ENCODE assay signal across 11 cellular contexts in the genomic region with DNA sequence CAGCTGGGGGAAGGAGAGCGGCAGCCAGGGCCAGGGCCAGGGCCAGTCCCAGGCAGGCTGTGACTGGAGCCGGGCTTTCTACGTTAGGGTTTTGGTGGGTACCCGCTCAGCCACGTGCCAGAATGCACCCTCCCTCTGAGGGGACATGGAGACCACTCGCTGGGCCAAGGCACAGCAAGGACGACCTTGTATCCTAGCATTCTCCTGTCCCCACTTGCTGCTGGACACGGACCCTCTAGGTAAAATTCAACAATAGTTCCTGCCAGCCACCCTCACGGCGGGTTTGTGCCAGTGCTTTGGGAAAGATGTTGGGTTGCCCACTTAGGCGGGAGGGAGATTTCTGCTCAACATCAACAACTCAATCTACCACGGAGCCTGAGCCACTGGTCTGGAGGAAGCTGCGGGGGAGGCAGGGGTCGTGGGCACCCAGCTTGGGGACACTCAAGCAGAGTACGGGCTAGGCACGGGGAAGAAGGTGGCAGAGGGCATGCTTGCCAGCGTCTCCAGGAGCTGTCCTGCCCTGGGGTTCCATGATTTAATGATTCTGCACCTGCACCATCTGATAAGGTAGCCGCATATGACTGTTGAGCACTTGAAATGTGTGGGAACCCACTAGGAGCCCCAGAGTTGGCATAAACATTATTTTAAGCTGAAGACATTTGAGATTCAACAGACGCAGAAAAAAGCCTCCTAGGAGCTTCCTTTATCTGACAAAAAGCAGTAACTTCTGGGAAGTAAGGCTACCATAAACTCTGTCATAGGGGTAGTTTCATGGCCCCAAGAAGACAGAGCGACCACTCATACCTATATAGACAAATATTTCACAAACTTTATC. TPM values are rescaled to one million over a fixed set of nuclear protein-coding genes. Genes with fewer than 3 reads are reported as not detected.
DNase-seq lines count a peak whose midpoint lies in the region; ATAC-seq and TF ChIP-seq lines count a peak whose summit lies in the region.
"Had no signal": no experiment of that assay in that cellular context is flagged by ENCODE, and none has a peak within 500 bp of the region (broad histone marks: within the 10 kb centered on the region; RNA-seq: fewer than 3 reads in every experiment).

No MANE protein-coding gene starts in this region.

- H3K36me3 ChIP-seq in HUES6 (ENCODE audit: control insufficient read depth, insufficient read depth, low read length) (no peaks in the 10 kb centered on the region), muscle layer of colon (ENCODE audit: insufficient read depth, low read length) (no peaks in the 10 kb centered on the region), suprapubic skin (no peaks in the 10 kb centered on the region)

- H3K9ac ChIP-seq in HUES6 (ENCODE audit: low read length) (no peak overlapping the region), muscle layer of colon (ENCODE audit: low read length) (no peak overlapping the region)

- H3K27ac ChIP-seq in HUES6 (ENCODE audit: low read depth, low read length) (no peak overlapping the region), dorsolateral prefrontal cortex (peak overlapping the region in 6 of 59 donors; percentile 8 to 32 (median 24)), muscle layer of colon (ENCODE audit: low read depth, low read length) (peak overlapping the region; percentile 65), suprapubic skin (peak overlapping the region; percentile 71)

- TF ChIP-seq CTCF in dorsolateral prefrontal cortex (IDR thresholded peaks at IDR 0.05 in 54 of 56, conservative IDR thresholded peaks at IDR 0.05 in 2 of 56; ENCODE audit: low read depth in 1 of 56, partially characterized antibody in 56 of 56): no peak
- no peak for TF ChIP-seq CTCF in suprapubic skin (IDR thresholded peaks at IDR 0.05)
- no peak for TF ChIP-seq CTCF in GM10266 (IDR thresholded peaks at IDR 0.05; ENCODE audit: control insufficient read depth, insufficient read depth, low read depth, missing control alignments)

- H3K4me1 ChIP-seq in HUES6 (ENCODE audit: control insufficient read depth, insufficient read depth, low read length): peaks cover 44% of the 10 kb centered on the region
- H3K4me1 ChIP-seq in muscle layer of colon (ENCODE audit: insufficient read depth, low read length): peaks cover 47% of the 10 kb centered on the region
- peaks cover 68% of the 10 kb centered on the region for H3K4me1 ChIP-seq in suprapubic skin

- no peaks in the 10 kb centered on the region for H3K9me3 ChIP-seq in HUES6 (ENCODE audit: control insufficient read depth, insufficient read depth, low read depth, low read length)
- H3K9me3 ChIP-seq in muscle layer of colon (ENCODE audit: low read length): no peaks in the 10 kb centered on the region
- H3K9me3 ChIP-seq in suprapubic skin: no peaks in the 10 kb centered on the region

- ATAC-seq in GM21360 (IDR thresholded peaks at IDR 0.05; ENCODE audit: unreplicated experiment): no peak

- intact Hi-C loops in dorsolateral prefrontal cortex (cut with DNase I): no loop called here

- TF ChIP-seq POLR2A in suprapubic skin (IDR thresholded peaks at IDR 0.05): no peak

- peak overlapping the region; percentile 52 for H3K4me3 ChIP-seq in HUES6 (ENCODE audit: low read depth, low read length)
- peak overlapping the region in 51 of 59 donors; percentile 3 to 60 (median 41) for H3K4me3 ChIP-seq in dorsolateral prefrontal cortex
- peak overlapping the region in 1 of 2 donors; percentile 56 for H3K4me3 ChIP-seq in muscle layer of colon (ENCODE audit: low read depth in 1 of 2, low read length in 2 of 2)
- peak overlapping the region; percentile 49 for H3K4me3 ChIP-seq in suprapubic skin

- H3K27me3 ChIP-seq in HUES6 (ENCODE audit: control insufficient read depth, insufficient read depth, low read length): peaks cover 31% of the 10 kb centered on the region
- peaks cover 0 to 15% (median 0%) of the 10 kb centered on the region in 45 donors for H3K27me3 ChIP-seq in dorsolateral prefrontal cortex
- H3K27me3 ChIP-seq in muscle layer of colon (ENCODE audit: control insufficient read depth in 1 of 2, insufficient read depth in 2 of 2, low read length in 2 of 2): no peaks in the 10 kb centered on the region
- H3K27me3 ChIP-seq in suprapubic skin: no peaks in the 10 kb centered on the region

- no peak for TF ChIP-seq EP300 in suprapubic skin (IDR thresholded peaks at IDR 0.05)

- peak in 1 of 10 donors; percentile 24 for DNase-seq in dorsolateral prefrontal cortex
- DNase-seq in suprapubic skin (ENCODE audit: low spot score in 2 of 2): no peak
- DNase-seq in GM10266 (ENCODE audit: extremely low spot score): no peak
- DNase-seq in hippocampal formation (lab: John Stamatoyannopoulos, UW): no peak
- no peak for DNase-seq in stimulated activated CD4-positive, alpha-beta T cell treated with anti-CD3 and anti-CD28 coated beads, Interleukin-4, amount 100 ng/mL, for 24 hours
- DNase-seq: Kasumi-1, NCI-H524, SW 1271 had no signal

- 80% methylated on average over 17 of the region's 20 CpGs for WGBS in suprapubic skin

RNA-seq across cellular contexts. Expression of gene C15orf39, which starts 22.5 kb away (rescaled TPM):
- total RNA-seq in dorsolateral prefrontal cortex (10 to 100 TPM in 45 of 120 experiments, 1 to 10 TPM in 75; 3.7 to 15.1 (median 9.3) TPM), suprapubic skin (10 to 100 TPM; 33.0 to 35.2 (median 33.3) TPM)
